ENCODE assay signal across 22 cellular contexts in the genomic region with DNA sequence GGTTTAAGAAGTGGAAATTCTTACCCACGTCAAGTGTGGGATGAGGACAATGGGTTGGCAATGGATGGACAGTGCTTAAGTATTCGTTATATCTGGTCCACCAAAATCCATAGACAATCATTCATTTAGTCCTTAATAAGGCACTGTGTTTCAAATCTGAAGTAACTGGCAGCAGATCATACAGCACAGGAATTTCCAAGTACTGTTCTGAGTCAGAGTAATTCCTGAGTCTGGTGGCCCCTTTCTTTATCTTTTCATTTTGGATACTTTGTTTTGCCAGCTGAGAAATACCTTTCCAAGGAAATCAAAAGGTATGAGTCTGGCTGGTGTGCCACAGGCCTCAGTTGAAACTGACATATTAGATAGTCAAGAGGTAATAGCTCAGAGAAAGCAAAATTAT. TPM values are rescaled to one million over a fixed set of nuclear protein-coding genes. Genes with fewer than 3 reads are reported as not detected.
DNase-seq lines count a peak whose midpoint lies in the region; ATAC-seq, FAIRE-seq and TF ChIP-seq lines count a peak whose summit lies in the region.
"Had no signal": no experiment of that assay in that cellular context is flagged by ENCODE, and none has a peak within 500 bp of the region (broad histone marks: within the 10 kb centered on the region; RNA-seq: fewer than 3 reads in every experiment).

No MANE protein-coding gene starts in this region.

- no peaks in the 10 kb centered on the region for H4K20me1 ChIP-seq in astrocyte (ENCODE audit: insufficient read depth, low read length)
- H4K20me1 ChIP-seq: BLaER1 treated with 17β-estradiol and CSF1 and Interleukin-3, amounts not matched to agents 10 nM and 100 nM had no signal

- H2AFZ ChIP-seq in ACC112 (ENCODE audit: low read length, unreplicated experiment) (peak overlapping the region; percentile 52), astrocyte (ENCODE audit: low read depth, low read length) (no peak overlapping the region)

- peaks cover 21% of the 10 kb centered on the region for H3K4me1 ChIP-seq in ACC112 (ENCODE audit: control insufficient read depth, insufficient read depth, low read length, unreplicated experiment)
- H3K4me1 ChIP-seq in astrocyte (ENCODE audit: insufficient read depth, low read length) = peaks cover 5% of the 10 kb centered on the region
- H3K4me1 ChIP-seq: A549 had no signal

- FAIRE-seq in astrocyte (lab: Jason Lieb, UNC) = no peak
- FAIRE-seq: A549, GM12891, H1, K562 had no signal

- H3K36me3 ChIP-seq in ACC112 (ENCODE audit: insufficient read depth, low read length) (peaks cover 5% of the 10 kb centered on the region; the same call in 1 of the 2 replicates), astrocyte (ENCODE audit: insufficient read depth, low read length) (no peaks in the 10 kb centered on the region)
- H3K36me3 ChIP-seq: BLaER1 treated with 17β-estradiol and CSF1 and Interleukin-3, amounts not matched to agents 10 nM and 100 nM had no signal

- no peaks in the 10 kb centered on the region for H3K27me3 Mint-ChIP-seq in astrocyte (ENCODE audit: low read depth, unreplicated experiment)
- no peaks in the 10 kb centered on the region for H3K27me3 Mint-ChIP-seq in nephron progenitor cell (ENCODE audit: low read depth, poor library complexity)

- H3K9me3 Mint-ChIP-seq in astrocyte (ENCODE audit: unreplicated experiment) = no peaks in the 10 kb centered on the region
- H3K9me3 Mint-ChIP-seq in nephron progenitor cell = no peaks in the 10 kb centered on the region

- H3K4me1 Mint-ChIP-seq in astrocyte (ENCODE audit: low read depth, unreplicated experiment) = peaks cover 18% of the 10 kb centered on the region
- H3K4me1 Mint-ChIP-seq in nephron progenitor cell = no peaks in the 10 kb centered on the region
- H3K4me1 Mint-ChIP-seq: H9 had no signal

- peak; percentile 30 for DNase-seq in astrocyte (ENCODE audit: low read depth)
- DNase-seq in choroid plexus epithelial cell (ENCODE audit: low read depth) = peak; percentile 25
- peak; percentile 48 for DNase-seq in fibroblast of the aortic adventitia (ENCODE audit: low read depth)
- DNase-seq in GM10266 (ENCODE audit: extremely low spot score) = no peak
- DNase-seq in nephron progenitor cell = no peak
- DNase-seq: Calu3; CD8-positive, alpha-beta T cell; DMS53; DND-41; EL; H9 had no signal

- H3K27ac Mint-ChIP-seq in astrocyte (ENCODE audit: unreplicated experiment) = no peak overlapping the region
- H3K27ac Mint-ChIP-seq in nephron progenitor cell = no peak overlapping the region
- H3K27ac Mint-ChIP-seq: CD8-positive, alpha-beta T cell; H9 had no signal

- H3K27ac ChIP-seq in ACC112 (ENCODE audit: low read depth, low read length) = no peak overlapping the region
- H3K27ac ChIP-seq in astrocyte (ENCODE audit: low read depth, low read length) = no peak overlapping the region
- H3K27ac ChIP-seq: 22Rv1; A549; BLaER1 treated with 17β-estradiol and CSF1 and Interleukin-3, amounts not matched to agents 10 nM and 100 nM; HL-60 had no signal

- H3K9ac ChIP-seq in astrocyte (ENCODE audit: low read length) = no peak overlapping the region
- H3K9ac ChIP-seq: BLaER1 treated with 17β-estradiol and CSF1 and Interleukin-3, amounts not matched to agents 10 nM and 100 nM had no signal

- H3K27me3 ChIP-seq in ACC112 (ENCODE audit: insufficient read depth, low read length) (no peaks in the 10 kb centered on the region), astrocyte (ENCODE audit: insufficient read depth, low read length) (no peaks in the 10 kb centered on the region)
- H3K27me3 ChIP-seq: BLaER1 treated with 17β-estradiol and CSF1 and Interleukin-3, amounts not matched to agents 10 nM and 100 nM had no signal

- H3K36me3 Mint-ChIP-seq in astrocyte (ENCODE audit: low read depth, unreplicated experiment) (no peaks in the 10 kb centered on the region), nephron progenitor cell (ENCODE audit: low read depth) (no peaks in the 10 kb centered on the region)
- H3K36me3 Mint-ChIP-seq: CD8-positive, alpha-beta T cell had no signal

- H3K4me2 ChIP-seq in astrocyte (ENCODE audit: low read length) = no peak overlapping the region
- H3K4me2 ChIP-seq: A549; BLaER1 treated with 17β-estradiol and CSF1 and Interleukin-3, amounts not matched to agents 10 nM and 100 nM had no signal

- ATAC-seq in GM18870 (IDR thresholded peaks at IDR 0.05; ENCODE audit: unreplicated experiment) (no peak), GM18909 (IDR thresholded peaks at IDR 0.05; ENCODE audit: poor library complexity, unreplicated experiment) (no peak)
- ATAC-seq: A549; CD8-positive, alpha-beta T cell; K562 had no signal

- H3K79me2 ChIP-seq in ACC112 (ENCODE audit: control insufficient read depth, insufficient read depth, low read length, unreplicated experiment) (no peaks in the 10 kb centered on the region), astrocyte (ENCODE audit: insufficient read depth, low read length) (no peaks in the 10 kb centered on the region)

- H3K4me3 Mint-ChIP-seq in astrocyte (ENCODE audit: unreplicated experiment) = no peak overlapping the region
- no peak overlapping the region for H3K4me3 Mint-ChIP-seq in nephron progenitor cell
- H3K4me3 Mint-ChIP-seq: CD8-positive, alpha-beta T cell; H9 had no signal

- no peak for TF ChIP-seq CTCF in astrocyte (IDR thresholded peaks at IDR 0.05; ENCODE audit: insufficient read depth, low read depth, low read length)
- TF ChIP-seq CTCF in choroid plexus epithelial cell (conservative IDR thresholded peaks at IDR 0.05; ENCODE audit: low read depth, low read length) = no peak
- TF ChIP-seq CTCF in fibroblast of the aortic adventitia (IDR thresholded peaks at IDR 0.05; ENCODE audit: insufficient read depth, low read length) = no peak
- TF ChIP-seq CTCF in GM10266 (IDR thresholded peaks at IDR 0.05; ENCODE audit: control insufficient read depth, insufficient read depth, low read depth, missing control alignments) = no peak
- TF ChIP-seq CTCF in nephron progenitor cell (IDR thresholded peaks at IDR 0.05) = no peak

- H3K4me3 ChIP-seq in ACC112 (ENCODE audit: low read depth, low read length) (no peak overlapping the region), astrocyte (ENCODE audit: insufficient read depth, low read depth, low read length) (no peak overlapping the region), choroid plexus epithelial cell (ENCODE audit: low read depth, low read length) (no peak overlapping the region), fibroblast of the aortic adventitia (ENCODE audit: low read depth, low read length) (no peak overlapping the region)
- H3K4me3 ChIP-seq: A549; BLaER1 treated with 17β-estradiol and CSF1 and Interleukin-3, amounts not matched to agents 10 nM and 100 nM; K562 had no signal

- H3K9me3 ChIP-seq in astrocyte (ENCODE audit: insufficient read depth, low read depth, low read length) = no peaks in the 10 kb centered on the region
- H3K9me3 ChIP-seq: A549 had no signal

RNA-seq across cellular contexts. Expression of a gene that starts 31.4 kb away (rescaled TPM):
- 7.9 and 10.2 TPM in 2 replicates for total RNA-seq in astrocyte
- 3.1 and 27.8 TPM in 2 replicates for total RNA-seq in fibroblast of the aortic adventitia (ENCODE audit: low replicate concordance)
- total RNA-seq: G401 had no signal

RNA-seq across cellular contexts. Expression of a gene that starts 51.5 kb away (rescaled TPM):
- total RNA-seq in astrocyte = 64.4 and 64.6 TPM in 2 replicates
- total RNA-seq in fibroblast of the aortic adventitia (ENCODE audit: low replicate concordance) = 80.8 and 93.3 TPM in 2 replicates

Comparison
In these comparisons a context has a peak if more than half of its experiments do, and no peak if none do; other contexts are left out.
1. DNase-seq: peak in astrocyte (single experiment), choroid plexus epithelial cell (single experiment) and fibroblast of the aortic adventitia (single experiment); none in GM10266 (single experiment) and nephron progenitor cell (single experiment).